ENCODE assay signal across 24 cellular contexts in genomic region chr2:136081582-136082210, GRCh38. TPM values are rescaled to one million over a fixed set of nuclear protein-coding genes. Genes with fewer than 3 reads are reported as not detected.
"Had no signal": no experiment of that assay in that cellular context is flagged by ENCODE, and none has a peak within 500 bp of the region (broad histone marks: within the 10 kb centered on the region; RNA-seq: fewer than 3 reads in every experiment).

No MANE protein-coding gene starts in this region.

- H3K36me3 Mint-ChIP-seq: activated CD4-positive, alpha-beta memory T cell treated with anti-CD3 and anti-CD28 coated beads for 36 hours; activated naive CD4-positive, alpha-beta T cell treated with anti-CD3 and anti-CD28 coated beads, Interleukin-2, amount 50 U/mL, for 24 hours; type B pancreatic cell had no signal

- DNase-seq: activated CD4-positive, alpha-beta memory T cell treated with anti-CD3 and anti-CD28 coated beads for 36 hours; activated CD4-positive, alpha-beta T cell treated with anti-CD3 and anti-CD28 coated beads, Interleukin-2, amount 10 ng/mL, durations not matched to agents 24 days and 14 days; activated naive CD8-positive, alpha-beta T cell treated with anti-CD3 and anti-CD28 coated beads, Interleukin-2, amount 50 U/mL, for 24 hours; activated T-cell treated with anti-CD3 and anti-CD28 coated beads, Interleukin-2, amount 50 U/mL, for 4 hours; amygdala; caudate nucleus; cortex of kidney; effector memory CD8-positive, alpha-beta T cell; foreskin fibroblast; heart right ventricle; left ventricle myocardium inferior; naive B cell; posterior cingulate gyrus; right cardiac atrium; spleen; substantia nigra; uterus had no signal

- H3K4me1 ChIP-seq: heart right ventricle, left ventricle myocardium inferior, uterus had no signal

- H3K27ac Mint-ChIP-seq: activated CD4-positive, alpha-beta memory T cell treated with anti-CD3 and anti-CD28 coated beads for 36 hours; activated CD4-positive, alpha-beta T cell treated with anti-CD3 and anti-CD28 coated beads, Interleukin-2, amount 10 ng/mL, durations not matched to agents 24 days and 14 days; activated naive CD4-positive, alpha-beta T cell treated with anti-CD3 and anti-CD28 coated beads, Interleukin-2, amount 50 U/mL, for 24 hours; activated naive CD8-positive, alpha-beta T cell treated with anti-CD3 and anti-CD28 coated beads, Interleukin-2, amount 50 U/mL, for 24 hours; activated T-helper 17 cell treated with anti-CD3 and anti-CD28 coated beads, Interleukin-2, amount 50 U/mL, for 72 hours; effector memory CD8-positive, alpha-beta T cell; stimulated activated naive CD8-positive, alpha-beta T cell treated with anti-CD3 and anti-CD28 coated beads, Interleukin-15, Interleukin-2, amounts not matched to agents 100 ng/mL and 50 ng/mL, for 24 hours; type B pancreatic cell had no signal

- H3K27me3 ChIP-seq: heart right ventricle, spleen, uterus had no signal

- ATAC-seq: activated CD4-positive, CD25-positive, alpha-beta regulatory T cell treated with anti-CD3 and anti-CD28 coated beads, Interleukin-2, amount 50 U/mL, for 24 hours; activated naive CD8-positive, alpha-beta T cell treated with anti-CD3 and anti-CD28 coated beads, Interleukin-2, amount 50 U/mL, for 24 hours; activated T-cell treated with anti-CD3 and anti-CD28 coated beads, Interleukin-2, amount 50 U/mL, for 4 hours; activated T-helper 17 cell treated with anti-CD3 and anti-CD28 coated beads, Interleukin-2, amount 50 U/mL, for 72 hours; effector memory CD8-positive, alpha-beta T cell; heart right ventricle; right cardiac atrium had no signal

- H3K36me3 ChIP-seq: heart right ventricle, left ventricle myocardium inferior, spleen, uterus had no signal

- H3K9me3 Mint-ChIP-seq: activated T-cell treated with anti-CD3 and anti-CD28 coated beads, Interleukin-2, amount 50 U/mL, for 4 hours; activated T-helper 17 cell treated with anti-CD3 and anti-CD28 coated beads, Interleukin-2, amount 50 U/mL, for 72 hours; effector memory CD8-positive, alpha-beta T cell; stimulated activated naive CD8-positive, alpha-beta T cell treated with anti-CD3 and anti-CD28 coated beads, Interleukin-15, Interleukin-2, amounts not matched to agents 100 ng/mL and 50 ng/mL, for 24 hours had no signal

- H3K27ac ChIP-seq: heart right ventricle, left ventricle myocardium inferior, spleen, uterus had no signal

- H3K4me3 Mint-ChIP-seq: activated CD4-positive, alpha-beta memory T cell treated with anti-CD3 and anti-CD28 coated beads for 36 hours; activated CD4-positive, alpha-beta T cell treated with anti-CD3 and anti-CD28 coated beads, Interleukin-2, amount 10 ng/mL, durations not matched to agents 24 days and 14 days; activated naive CD4-positive, alpha-beta T cell treated with anti-CD3 and anti-CD28 coated beads, Interleukin-2, amount 50 U/mL, for 24 hours; activated naive CD8-positive, alpha-beta T cell treated with anti-CD3 and anti-CD28 coated beads, Interleukin-2, amount 50 U/mL, for 24 hours; activated T-cell treated with anti-CD3 and anti-CD28 coated beads, Interleukin-2, amount 50 U/mL, for 4 hours; activated T-helper 17 cell treated with anti-CD3 and anti-CD28 coated beads, Interleukin-2, amount 50 U/mL, for 72 hours; effector memory CD8-positive, alpha-beta T cell; naive B cell; stimulated activated naive CD8-positive, alpha-beta T cell treated with anti-CD3 and anti-CD28 coated beads, Interleukin-15, Interleukin-2, amounts not matched to agents 100 ng/mL and 50 ng/mL, for 24 hours; type B pancreatic cell had no signal

- H3K4me3 ChIP-seq: heart right ventricle, left ventricle myocardium inferior, lung, spleen, uterus had no signal

- H3K4me1 Mint-ChIP-seq: activated naive CD8-positive, alpha-beta T cell treated with anti-CD3 and anti-CD28 coated beads, Interleukin-2, amount 50 U/mL, for 24 hours; activated T-helper 17 cell treated with anti-CD3 and anti-CD28 coated beads, Interleukin-2, amount 50 U/mL, for 72 hours had no signal

- H3K27me3 Mint-ChIP-seq: activated CD4-positive, alpha-beta memory T cell treated with anti-CD3 and anti-CD28 coated beads for 36 hours; activated CD4-positive, alpha-beta T cell treated with anti-CD3 and anti-CD28 coated beads, Interleukin-2, amount 10 ng/mL, durations not matched to agents 24 days and 14 days; activated naive CD4-positive, alpha-beta T cell treated with anti-CD3 and anti-CD28 coated beads, Interleukin-2, amount 50 U/mL, for 24 hours; activated naive CD8-positive, alpha-beta T cell treated with anti-CD3 and anti-CD28 coated beads, Interleukin-2, amount 50 U/mL, for 24 hours; activated T-helper 17 cell treated with anti-CD3 and anti-CD28 coated beads, Interleukin-2, amount 50 U/mL, for 72 hours; effector memory CD8-positive, alpha-beta T cell; naive B cell; stimulated activated naive CD8-positive, alpha-beta T cell treated with anti-CD3 and anti-CD28 coated beads, Interleukin-15, Interleukin-2, amounts not matched to agents 100 ng/mL and 50 ng/mL, for 24 hours had no signal

- H3K9me3 ChIP-seq: uterus had no signal

RNA-seq across cellular contexts. Expression of gene CXCR4, which starts 36.3 kb away (rescaled TPM):
- total RNA-seq: chondrocyte had no signal
